ENCODE assay signal across 23 cellular contexts in genomic region chr5:61767231-61768080, GRCh38.
DNase-seq lines count a peak whose midpoint lies in the region; ATAC-seq, FAIRE-seq and TF ChIP-seq lines count a peak whose summit lies in the region.
"Had no signal": no experiment of that assay in that cellular context is flagged by ENCODE, and none has a peak within 500 bp of the region (broad histone marks: within the 10 kb centered on the region; RNA-seq: fewer than 3 reads in every experiment).

No MANE protein-coding gene starts in this region.

- H3K9ac ChIP-seq in K562 (ENCODE audit: insufficient read depth in 1 of 2, low read depth in 2 of 2, low read length in 2 of 2) = no peak overlapping the region
- H3K9ac ChIP-seq: BLaER1, GM23248 had no signal

- H2AFZ ChIP-seq in K562 (ENCODE audit: low read depth, low read length) = no peak overlapping the region
- H2AFZ ChIP-seq: GM23248 had no signal

- H3K9me1 ChIP-seq in K562 (ENCODE audit: control insufficient read depth, insufficient read depth, low read length) = no peaks in the 10 kb centered on the region

- CTCF ChIA-PET in A549 (lab: Yijun Ruan, JAX) (interaction anchor here (1.0 to 1.2 kb wide), 3 partner anchors 10 to 88 kb away, joined by 3 to 4 read pairs (median 3); no protein-coding TSS in a partner anchor), K562 (lab: Yijun Ruan, JAX; ENCODE audit: low intra/inter-chr PET ratio) (interaction anchor here (0.6 kb wide), 1 partner anchor 169 kb away, joined by 3 read pairs; no protein-coding TSS in a partner anchor)

- 28% methylated on average over 7 of the region's 7 CpGs for WGBS in A549 (ENCODE audit: missing lambda C conversion rate)
- WGBS in K562 (ENCODE audit: insufficient coverage, low coverage, missing lambda C conversion rate) = 0% methylated on average over 7 of the region's 7 CpGs
- WGBS in suprapubic skin = 82% methylated on average over 7 of the region's 7 CpGs

- TF ChIP-seq RAD21 in A549 (conservative IDR thresholded peaks at IDR 0.05 in 1 of 2, IDR thresholded peaks at IDR 0.05 in 1 of 2) = no peak
- no peak for TF ChIP-seq RAD21 in K562 (CRISPR knock-in tag; conservative IDR thresholded peaks at IDR 0.05 in 1 of 2, IDR thresholded peaks at IDR 0.05 in 1 of 2)

- TF ChIP-seq POLR2A in A549 (IDR thresholded peaks at IDR 0.05; ENCODE audit: low read length) (no peak), K562 (conservative IDR thresholded peaks at IDR 0.05) (no peak), suprapubic skin (IDR thresholded peaks at IDR 0.05) (no peak)

- H3K4me3 ChIP-seq in A549 (no peak overlapping the region), K562 (no peak overlapping the region), suprapubic skin (no peak overlapping the region), upper lobe of right lung (no peak overlapping the region)
- H3K4me3 ChIP-seq: BLaER1, GM23248 had no signal

- TF ChIP-seq CTCF in A549 (IDR thresholded peaks at IDR 0.05) = no peak
- TF ChIP-seq CTCF in K562 (IDR thresholded peaks at IDR 0.05 in 2 of 3, conservative IDR thresholded peaks at IDR 0.05 in 1 of 3; ENCODE audit: insufficient read depth in 2 of 3, low read depth in 1 of 3, low read length in 3 of 3) = no peak
- TF ChIP-seq CTCF in suprapubic skin (IDR thresholded peaks at IDR 0.05) = no peak
- no peak for TF ChIP-seq CTCF in upper lobe of right lung (IDR thresholded peaks at IDR 0.05)

- ATAC-seq in A549 = no peak
- no peak for ATAC-seq in K562
- no peak for ATAC-seq in sciatic nerve
- ATAC-seq in upper lobe of right lung = no peak
- no peak for ATAC-seq in HG02623 (IDR thresholded peaks at IDR 0.05; ENCODE audit: unreplicated experiment)
- ATAC-seq: CD8-positive, alpha-beta T cell had no signal

- DNase-seq in A549 (ENCODE audit: low read depth in 1 of 2, low spot score in 1 of 2) (no peak), G401 (ENCODE audit: low spot score) (peak; percentile 97), NCI-H2081 treated with DMSO at 0.1 percent for 48 hours (lab: John Stamatoyannopoulos, UW) (peak; percentile 69), K562 (ENCODE audit: extremely low read depth in 1 of 4, low spot score in 3 of 4) (no peak), suprapubic skin (ENCODE audit: low spot score in 2 of 2) (no peak), sciatic nerve (ENCODE audit: low spot score) (no peak), upper lobe of right lung (no peak)
- DNase-seq: CD8-positive, alpha-beta T cell; DMS53; GM23248; HCEC 1CT; IMR-90; Kasumi-1; MM.1S; NCI-H187 treated with DMSO at 0.1 percent for 48 hours; NCI-H226; NCI-H524 treated with DMSO at 0.1 percent for 48 hours; Right ventricle myocardium superior; SW 1271; T-helper 2 cell had no signal

- intact Hi-C loops in K562 (cut with micrococcal nuclease) (no loop called here), sciatic nerve (cut with DNase I) (no loop called here), upper lobe of right lung (cut with DNase I) (no loop called here)

- H3K4me1 ChIP-seq in A549 = no peaks in the 10 kb centered on the region
- no peaks in the 10 kb centered on the region for H3K4me1 ChIP-seq in K562 (replicated peaks in 1 of 2; ENCODE audit: control insufficient read depth in 2 of 2, insufficient read depth in 2 of 2, low read length in 2 of 2)
- H3K4me1 ChIP-seq in suprapubic skin = no peaks in the 10 kb centered on the region
- H3K4me1 ChIP-seq in upper lobe of right lung = no peaks in the 10 kb centered on the region
- H3K4me1 ChIP-seq: BLaER1 had no signal

- H3K27ac ChIP-seq in A549 (no peak overlapping the region), K562 (ENCODE audit: extremely low read depth, low read depth, low read length) (no peak overlapping the region), suprapubic skin (no peak overlapping the region), upper lobe of right lung (no peak overlapping the region)
- H3K27ac ChIP-seq: BLaER1, GM23248 had no signal

- no peaks in the 10 kb centered on the region for H3K79me2 ChIP-seq in K562 (ENCODE audit: control insufficient read depth, insufficient read depth, low read length)

- H3K4me2 ChIP-seq in A549 (no peak overlapping the region), K562 (ENCODE audit: insufficient read depth, low read length) (no peak overlapping the region)
- H3K4me2 ChIP-seq: BLaER1 had no signal

- TF ChIP-seq EP300 in A549 (IDR thresholded peaks at IDR 0.05) (no peak), K562 (IDR thresholded peaks at IDR 0.05; ENCODE audit: low read length) (no peak), suprapubic skin (IDR thresholded peaks at IDR 0.05) (no peak)

- FAIRE-seq in A549 (lab: Jason Lieb, UNC) (no peak), K562 (lab: Jason Lieb, UNC) (no peak)
- FAIRE-seq: HTR-8/SVneo had no signal

- POLR2A ChIA-PET in A549 (lab: Yijun Ruan, JAX) = no interaction called here
- POLR2A ChIA-PET in K562 (lab: Yijun Ruan, JAX) = interaction anchor here (1.0 kb wide), 1 partner anchor 463 kb away, joined by 3 read pairs; no protein-coding TSS in a partner anchor

- no TSS peak for BruUV-seq in K562 (replicated peaks; lab: Mats Ljungman, UMichigan)

- H3K27me3 ChIP-seq in K562 (ENCODE audit: control insufficient read depth in 2 of 2, insufficient read depth in 2 of 2, low read length in 2 of 2) = no peaks in the 10 kb centered on the region
- no peaks in the 10 kb centered on the region for H3K27me3 ChIP-seq in suprapubic skin
- H3K27me3 ChIP-seq in upper lobe of right lung = no peaks in the 10 kb centered on the region
- H3K27me3 ChIP-seq: BLaER1 had no signal

- H3K9me3 ChIP-seq in A549 (peaks cover 10% of the 10 kb centered on the region), K562 (replicated peaks; ENCODE audit: control insufficient read depth, insufficient read depth, low read depth, low read length) (no peaks in the 10 kb centered on the region), suprapubic skin (no peaks in the 10 kb centered on the region), upper lobe of right lung (no peaks in the 10 kb centered on the region)

- in situ Hi-C loops in G401 (cut with HindIII; ENCODE audit: low sequenced_read_pairs) = no loop called here
- in situ Hi-C loops in K562 (cut with MboI) = no loop called here

- H3K36me3 ChIP-seq in K562 (ENCODE audit: control insufficient read depth, insufficient read depth, low read length) (no peaks in the 10 kb centered on the region), suprapubic skin (no peaks in the 10 kb centered on the region), upper lobe of right lung (no peaks in the 10 kb centered on the region)
- H3K36me3 ChIP-seq: BLaER1 had no signal

- no peaks in the 10 kb centered on the region for H4K20me1 ChIP-seq in K562 (replicated peaks; ENCODE audit: control insufficient read depth, insufficient read depth, low read length)
- H4K20me1 ChIP-seq: BLaER1 had no signal

TF ChIP-seq in A549, 52 proteins besides CTCF, POLR2A, EP300 and RAD21:
- TF ChIP-seq RNF2 (IDR thresholded peaks at IDR 0.05; ENCODE audit: borderline replicate concordance, low read depth) = peak; percentile 72; the same call in 1 of the 2 replicates
- no peak for TF ChIP-seq SREBF2 (IDR thresholded peaks at IDR 0.05)
- peak; percentile 58; the same call in 1 of the 2 replicates for TF ChIP-seq CBX8 (IDR thresholded peaks at IDR 0.05)

TF ChIP-seq in K562, 482 proteins besides CTCF, POLR2A, EP300 and RAD21:
- peak; percentile 27 for TF ChIP-seq CBFA2T3 (IDR thresholded peaks at IDR 0.05)
- no peak for TF ChIP-seq KAT2B (IDR thresholded peaks at IDR 0.05; ENCODE audit: low read depth, low read length)
- no peak for TF ChIP-seq KLF6 (CRISPR knock-in tag; IDR thresholded peaks at IDR 0.05; ENCODE audit: borderline replicate concordance)
- no peak for TF ChIP-seq ZNF212 (CRISPR knock-in tag; IDR thresholded peaks at IDR 0.05)
- TF ChIP-seq KDM1A (IDR thresholded peaks at IDR 0.05) = peak; percentile 30 to 36; a peak in 1 of 4 replicates
- no peak for TF ChIP-seq POLR2B (IDR thresholded peaks at IDR 0.05; ENCODE audit: low read depth, partially characterized antibody)
- no peak for TF ChIP-seq CBFB (CRISPR knock-in tag; IDR thresholded peaks at IDR 0.05)

Comparison
In these comparisons a context has a peak if more than half of its experiments do, and no peak if none do; other contexts are left out.
1. DNase-seq: peak in G401 (single experiment) and NCI-H2081 treated with DMSO at 0.1 percent for 48 hours (single experiment); none in A549 (0 of 2), K562 (0 of 4), suprapubic skin (0 of 2), sciatic nerve (single experiment) and upper lobe of right lung (single experiment).
2. Of the 35 proteins assayed by ChIP-seq in both K562 and A549: peak only in K562: KDM1A; only in A549: CBX8 and RNF2; in both: none; in neither: 32.